Comparison of ENCODE assay signal across 17 cellular contexts in genomic region chr6:125046107-125046925, GRCh38.
DNase-seq lines count a peak whose midpoint lies in the region; ATAC-seq lines count a peak whose summit lies in the region.
"Had no signal": no experiment of that assay in that cellular context is flagged by ENCODE, and none has a peak within 500 bp of the region (broad histone marks: within the 10 kb centered on the region; RNA-seq: fewer than 3 reads in every experiment).

No MANE protein-coding gene starts in this region.

- DNase-seq in HPDE6-E6E7 (ENCODE audit: extremely low spot score) (peak; percentile 85), RPMI7951 (ENCODE audit: low read depth) (peak; percentile 97), renal cortical epithelial cell (ENCODE audit: low read depth) (peak; percentile 47), NCI-H2029 treated with DMSO at 0.1 percent for 48 hours (lab: John Stamatoyannopoulos, UW) (no peak), COLO668 (lab: John Stamatoyannopoulos, UW; ENCODE audit: unreplicated experiment) (no peak), GM19240 (ENCODE audit: insufficient read length, low spot score) (no peak)
- DNase-seq: activated CD4-positive, alpha-beta T cell treated with anti-CD3 and anti-CD28 coated beads, Interleukin-2, amount 10 ng/mL, durations not matched to agents 7 days and 5 days; activated naive CD8-positive, alpha-beta T cell treated with anti-CD3 and anti-CD28 coated beads for 36 hours; C1 segment of cervical spinal cord; effector memory CD8-positive, alpha-beta T cell; foreskin fibroblast; GOT3; MG63; NCI-H2081; NCI-H82; Right ventricle myocardium superior had no signal

- ATAC-seq in esophagus mucosa, result peak; percentile 77
- ATAC-seq: effector memory CD8-positive, alpha-beta T cell had no signal

Comparison
In these comparisons a context has a peak if more than half of its experiments do, and no peak if none do; other contexts are left out.
1. DNase-seq: peak in HPDE6-E6E7 (single experiment), RPMI7951 (single experiment) and renal cortical epithelial cell (single experiment); none in NCI-H2029 treated with DMSO at 0.1 percent for 48 hours (single experiment), COLO668 (single experiment) and GM19240 (single experiment).